ENCODE assay signal across 8 cellular contexts in the genomic region with DNA sequence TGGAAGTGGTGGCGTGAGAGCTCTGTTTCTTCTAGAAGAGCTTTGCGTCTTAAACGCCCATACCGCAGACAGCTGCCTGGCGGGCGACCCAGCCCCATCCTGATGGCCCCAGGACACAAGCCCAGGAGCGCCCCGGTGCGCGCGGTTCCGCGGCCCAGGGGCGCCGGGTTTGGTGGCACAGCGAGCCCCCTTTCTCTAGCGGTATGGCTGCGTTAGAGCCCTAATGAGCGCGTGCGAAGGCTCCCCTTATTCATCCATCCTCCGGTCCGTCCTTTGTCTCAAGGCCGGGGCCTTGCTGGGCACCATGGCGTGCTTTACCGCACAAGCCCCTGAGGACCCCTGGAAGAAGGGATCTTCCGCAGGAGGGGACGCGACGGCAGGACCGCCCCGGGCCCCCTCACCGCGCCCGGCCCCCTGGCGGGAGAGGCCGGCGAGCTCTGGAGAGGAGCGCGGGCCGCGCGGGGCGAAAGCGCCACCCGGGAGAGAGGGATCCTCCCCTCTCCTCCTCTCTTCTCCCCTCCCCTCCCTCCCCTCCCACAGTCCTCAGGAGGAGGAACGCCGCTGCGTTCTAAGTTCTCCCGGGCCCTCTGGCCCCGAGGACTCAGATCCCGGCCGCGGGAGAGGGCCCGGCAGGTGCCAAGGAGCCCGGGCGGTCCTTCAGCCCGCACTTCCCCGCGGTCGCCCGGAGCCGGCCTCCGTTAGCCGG. TPM values are rescaled to one million over a fixed set of nuclear protein-coding genes. Genes with fewer than 3 reads are reported as not detected.
A peak's percentile ranks its signal among the peaks of the same experiment; 100 is the strongest.
DNase-seq lines count a peak whose midpoint lies in the region; ATAC-seq and TF ChIP-seq lines count a peak whose summit lies in the region.

No MANE protein-coding gene starts in this region.

- DNase-seq in NCI-H2081 (lab: John Stamatoyannopoulos, UW) (peak; percentile 72 to 86), NCI-H2081 treated with DMSO at 0.1 percent for 48 hours (lab: John Stamatoyannopoulos, UW) (no peak), NCI-H1694 treated with DMSO at 0.1 percent for 48 hours (lab: John Stamatoyannopoulos, UW) (peak; percentile 78), WERI-Rb-1 (peak; percentile 88), kidney epithelial cell (ENCODE audit: low read depth) (peak; percentile 62)
- peak; percentile 67 for DNase-seq in central memory CD4-positive, alpha-beta T cell
- DNase-seq in stimulated activated CD4-positive, alpha-beta T cell treated with anti-CD3 and anti-CD28 coated beads, Interleukin-15, amount 100 ng/mL, for 24 hours = peak; percentile 71

- ATAC-seq in HG02763 (IDR thresholded peaks at IDR 0.05; ENCODE audit: unreplicated experiment) = peak; percentile 32

- H3K9me3 ChIP-seq in WERI-Rb-1 (ENCODE audit: severe bottlenecking) = no peaks in the 10 kb centered on the region

- H3K27me3 ChIP-seq in WERI-Rb-1 (ENCODE audit: insufficient read depth, low read depth, severe bottlenecking) (no peaks in the 10 kb centered on the region), kidney epithelial cell (ENCODE audit: control insufficient read depth, insufficient read depth, low read length) (no peaks in the 10 kb centered on the region)

- peak; percentile 44 for TF ChIP-seq CTCF in WERI-Rb-1 (IDR thresholded peaks at IDR 0.05; ENCODE audit: low read depth, low read length)
- TF ChIP-seq CTCF in kidney epithelial cell (IDR thresholded peaks at IDR 0.05; ENCODE audit: insufficient read depth, low read length, poor library complexity, severe bottlenecking) = peak; percentile 29

- peak overlapping the region; percentile 97 for H3K27ac ChIP-seq in WERI-Rb-1

- H3K36me3 ChIP-seq in WERI-Rb-1 = peaks cover 3% of the 10 kb centered on the region
- H3K36me3 ChIP-seq in kidney epithelial cell (ENCODE audit: control insufficient read depth, insufficient read depth, low read length) = no peaks in the 10 kb centered on the region

- H3K4me3 ChIP-seq in WERI-Rb-1 (ENCODE audit: low read depth, low read length) = peak overlapping the region; percentile 53
- peak overlapping the region; percentile 83 for H3K4me3 ChIP-seq in kidney epithelial cell (ENCODE audit: low read depth, low read length)

RNA-seq across cellular contexts. Expression of gene SLC1A4, which starts 0.6 kb away (rescaled TPM):
- total RNA-seq in kidney epithelial cell = 45.0 and 45.5 TPM in 2 replicates
